11 cellular contexts compared by ENCODE assay signal in genomic region chr16:4389051-4389955, GRCh38. TPM values are rescaled to one million over a fixed set of nuclear protein-coding genes. Genes with fewer than 3 reads are reported as not detected.
DNase-seq lines count a peak whose midpoint lies in the region; ATAC-seq and TF ChIP-seq lines count a peak whose summit lies in the region.
"Had no signal": no experiment of that assay in that cellular context is flagged by ENCODE, and none has a peak within 500 bp of the region (broad histone marks: within the 10 kb centered on the region; RNA-seq: fewer than 3 reads in every experiment).

No MANE protein-coding gene starts in this region.

- peaks cover 7% of the 10 kb centered on the region; the same call in 1 of the 2 replicates for H3K36me3 ChIP-seq in BE2C
- H3K36me3 ChIP-seq in SJSA1 = peaks cover 41% of the 10 kb centered on the region

- intact Hi-C loops in left cardiac atrium (cut with DNase I) = no loop called here

- in situ Hi-C loops in ACHN (cut with HindIII; ENCODE audit: low pct_ligation_motif_present, low pct_unique_long_range_greater_than_20kb, low sequenced_read_pairs) = no loop called here

- ATAC-seq in left cardiac atrium = peak in 1 of 2 donors; percentile 7
- no peak for ATAC-seq in HG02884 (IDR thresholded peaks at IDR 0.05; ENCODE audit: unreplicated experiment)

- H3K27ac Mint-ChIP-seq in osteocyte (ENCODE audit: unreplicated experiment) = peak overlapping the region; percentile 86

- H3K4me3 ChIP-seq in BE2C (ENCODE audit: low read depth, low read length) (no peak overlapping the region), SJSA1 (no peak overlapping the region)

- H3K9me3 Mint-ChIP-seq in osteocyte (ENCODE audit: unreplicated experiment) = no peaks in the 10 kb centered on the region

- H3K9me3 ChIP-seq in BE2C (no peaks in the 10 kb centered on the region), SJSA1 (replicated peaks) (no peaks in the 10 kb centered on the region)

- peak overlapping the region; percentile 65 for H3K27ac ChIP-seq in SJSA1

- no peak overlapping the region for H3K4me3 Mint-ChIP-seq in osteocyte (ENCODE audit: unreplicated experiment)
- H3K4me3 Mint-ChIP-seq: activated naive CD8-positive, alpha-beta T cell had no signal

- H3K36me3 Mint-ChIP-seq in osteocyte (ENCODE audit: unreplicated experiment) = no peaks in the 10 kb centered on the region
- H3K36me3 Mint-ChIP-seq: activated naive CD8-positive, alpha-beta T cell had no signal

- H3K27me3 ChIP-seq in BE2C (no peaks in the 10 kb centered on the region), SJSA1 (replicated peaks) (no peaks in the 10 kb centered on the region)

- H3K4me1 ChIP-seq in BE2C (peaks cover 47% of the 10 kb centered on the region), SJSA1 (replicated peaks) (peaks cover 88% of the 10 kb centered on the region)

- no peak for TF ChIP-seq CTCF in BE2C (IDR thresholded peaks at IDR 0.05; ENCODE audit: low read depth, low read length)
- TF ChIP-seq CTCF in osteocyte (IDR thresholded peaks at IDR 0.05) = no peak

- H3K4me1 Mint-ChIP-seq in osteocyte (ENCODE audit: unreplicated experiment) = peaks cover 92% of the 10 kb centered on the region

- peak; percentile 17 for DNase-seq in BE2C
- no peak for DNase-seq in SJSA1 (ENCODE audit: low read depth in 1 of 2, low spot score in 2 of 2)
- DNase-seq in left cardiac atrium = peak; percentile 27
- DNase-seq in osteocyte (ENCODE audit: extremely low spot score, unreplicated experiment) = no peak
- DNase-seq in GOT3 (lab: John Stamatoyannopoulos, UW) = no peak
- DNase-seq in ACHN = no peak
- DNase-seq in OCI-M2 (lab: John Stamatoyannopoulos, UW; ENCODE audit: unreplicated experiment) = no peak
- DNase-seq: DMS79 treated with DMSO at 0.1 percent for 48 hours; effector CD8-positive, alpha-beta T cell had no signal

- H3K27me3 Mint-ChIP-seq in osteocyte (ENCODE audit: unreplicated experiment) = no peaks in the 10 kb centered on the region
- H3K27me3 Mint-ChIP-seq: activated naive CD8-positive, alpha-beta T cell had no signal

RNA-seq across cellular contexts. Expression of gene VASN, which starts 17.7 kb away (rescaled TPM):
- polyA plus RNA-seq in BE2C (2012; ENCODE audit: insufficient read depth, insufficient read length, low read depth) = 147 TPM
- 85.4 and 93.6 TPM in 2 replicates for total RNA-seq in SJSA1 (2014; rRNA removed; shearing (Covaris generic))
- total RNA-seq in left cardiac atrium (10 to 100 TPM; 10.6 to 20.0 TPM), osteocyte (62.7 and 63.1 TPM in 2 replicates)

RNA-seq across cellular contexts. Expression of gene CORO7, which starts 27.1 kb away (rescaled TPM):
- 72.6 TPM for polyA plus RNA-seq in BE2C (2012; ENCODE audit: insufficient read depth, insufficient read length, low read depth)
- 18.6 and 26.8 TPM in 2 replicates for total RNA-seq in SJSA1 (2014; rRNA removed; shearing (Covaris generic))
- total RNA-seq in left cardiac atrium (10 to 100 TPM; 15.6 to 19.5 TPM), osteocyte (35.5 and 40.1 TPM in 2 replicates)

RNA-seq across cellular contexts. Expression of gene DNAJA3, which starts 36.4 kb away (rescaled TPM):
- 154 TPM for polyA plus RNA-seq in BE2C (2012; ENCODE audit: insufficient read depth, insufficient read length, low read depth)
- 58.2 and 81.9 TPM in 2 replicates for total RNA-seq in SJSA1 (2014; rRNA removed; shearing (Covaris generic))
- 10 to 100 TPM; 44.6 to 48.3 TPM for total RNA-seq in left cardiac atrium
- total RNA-seq in osteocyte = 31.1 and 33.7 TPM in 2 replicates

RNA-seq across cellular contexts. Expression of gene PAM16, which starts 38.2 kb away (rescaled TPM):
- polyA plus RNA-seq in BE2C (2012; ENCODE audit: insufficient read depth, insufficient read length, low read depth) = 216 TPM
- 86.4 and 125 TPM in 2 replicates for total RNA-seq in SJSA1 (2014; rRNA removed; shearing (Covaris generic))
- total RNA-seq in left cardiac atrium = 10 to 100 TPM; 51.0 to 64.3 TPM
- 21.0 and 23.7 TPM in 2 replicates for total RNA-seq in osteocyte

Comparison
In these comparisons a context has a peak if more than half of its experiments do, and no peak if none do; other contexts are left out.
1. DNase-seq: peak in BE2C (single experiment) and left cardiac atrium (single experiment); none in SJSA1 (0 of 2), osteocyte (single experiment), GOT3 (single experiment), ACHN (single experiment) and OCI-M2 (single experiment).